ENCODE assay signal across 19 cellular contexts in genomic region chr18:59085797-59086196, GRCh38. TPM values are rescaled to one million over a fixed set of nuclear protein-coding genes. Genes with fewer than 3 reads are reported as not detected.
A peak's percentile ranks its signal among the peaks of the same experiment; 100 is the strongest.
DNase-seq lines count a peak whose midpoint lies in the region; TF ChIP-seq lines count a peak whose summit lies in the region.
"Had no signal": no experiment of that assay in that cellular context is flagged by ENCODE, and none has a peak within 500 bp of the region (broad histone marks: within the 10 kb centered on the region; RNA-seq: fewer than 3 reads in every experiment).

No MANE protein-coding gene starts in this region.

- H3K4me3 Mint-ChIP-seq in activated T-cell treated with anti-CD3 and anti-CD28 coated beads, Interleukin-2, amount 50 U/mL, for 24 hours, result no peak overlapping the region
- no peak overlapping the region for H3K4me3 Mint-ChIP-seq in activated CD4-positive, alpha-beta memory T cell treated with anti-CD3 and anti-CD28 coated beads, Interleukin-2, amount 10 ng/mL, durations not matched to agents 7 days and 5 days
- H3K4me3 Mint-ChIP-seq: dendritic cell treated with granulocyte-macrophage colony-stimulating factor and Interleukin-4, amounts not matched to agents 40 ng/mL and 50 ng/mL, for 4 days had no signal

- H3K27ac Mint-ChIP-seq in activated T-cell treated with anti-CD3 and anti-CD28 coated beads, Interleukin-2, amount 50 U/mL, for 24 hours, result no peak overlapping the region
- no peak overlapping the region for H3K27ac Mint-ChIP-seq in activated CD4-positive, alpha-beta memory T cell treated with anti-CD3 and anti-CD28 coated beads, Interleukin-2, amount 10 ng/mL, durations not matched to agents 7 days and 5 days
- H3K27ac Mint-ChIP-seq: dendritic cell treated with granulocyte-macrophage colony-stimulating factor and Interleukin-4, amounts not matched to agents 40 ng/mL and 50 ng/mL, for 4 days had no signal

- TF ChIP-seq CTCF in VCaP (conservative IDR thresholded peaks at IDR 0.05), result no peak
- TF ChIP-seq CTCF in fibroblast of the aortic adventitia (IDR thresholded peaks at IDR 0.05; ENCODE audit: insufficient read depth, low read length), result no peak

- DNase-seq in ACHN (peak; percentile 39), HS-5 (ENCODE audit: low read depth) (peak; percentile 15), fibroblast of the aortic adventitia (ENCODE audit: low read depth) (peak; percentile 69), G401 (ENCODE audit: low spot score) (no peak), DMS 273 treated with DMSO at 0.1 percent for 48 hours (lab: John Stamatoyannopoulos, UW) (no peak)
- DNase-seq in activated T-cell treated with anti-CD3 and anti-CD28 coated beads, Interleukin-2, amount 50 U/mL, for 24 hours, result no peak
- DNase-seq in activated CD4-positive, alpha-beta memory T cell treated with anti-CD3 and anti-CD28 coated beads, Interleukin-2, amount 10 ng/mL, durations not matched to agents 7 days and 5 days, result no peak
- DNase-seq: activated effector memory CD4-positive, alpha-beta T cell treated with anti-CD3 and anti-CD28 coated beads, Interleukin-2, amount 50 U/mL, for 16 hours; body of pancreas; Caco-2; hippocampal formation; left cardiac atrium; sigmoid colon; stimulated activated CD4-positive, alpha-beta T cell treated with anti-CD3 and anti-CD28 coated beads, Interleukin-2, amount 100 ng/mL, for 48 hours; T-helper 2 cell had no signal

- CTCF ChIA-PET in activated CD4-positive, alpha-beta memory T cell treated with anti-CD3 and anti-CD28 coated beads, Interleukin-2, amount 10 ng/mL, durations not matched to agents 7 days and 5 days (lab: Charles Lee), result interaction anchor here (1.6 to 2.6 kb wide), 4 partner anchors 13 to 317 kb away, joined by 5 to 19 read pairs (median 11); no protein-coding TSS in a partner anchor

- in situ Hi-C loops in ACHN (cut with HindIII; ENCODE audit: low pct_ligation_motif_present, low pct_unique_long_range_greater_than_20kb, low sequenced_read_pairs), result no loop called here
- in situ Hi-C loops in G401 (cut with HindIII; ENCODE audit: low sequenced_read_pairs), result no loop called here

- no peaks in the 10 kb centered on the region for H3K9me3 Mint-ChIP-seq in activated T-cell treated with anti-CD3 and anti-CD28 coated beads, Interleukin-2, amount 50 U/mL, for 24 hours
- no peaks in the 10 kb centered on the region for H3K9me3 Mint-ChIP-seq in activated CD4-positive, alpha-beta memory T cell treated with anti-CD3 and anti-CD28 coated beads, Interleukin-2, amount 10 ng/mL, durations not matched to agents 7 days and 5 days
- H3K9me3 Mint-ChIP-seq: dendritic cell treated with granulocyte-macrophage colony-stimulating factor and Interleukin-4, amounts not matched to agents 40 ng/mL and 50 ng/mL, for 4 days had no signal

- H3K36me3 Mint-ChIP-seq in activated T-cell treated with anti-CD3 and anti-CD28 coated beads, Interleukin-2, amount 50 U/mL, for 24 hours (ENCODE audit: low read depth), result no peaks in the 10 kb centered on the region
- H3K36me3 Mint-ChIP-seq in activated CD4-positive, alpha-beta memory T cell treated with anti-CD3 and anti-CD28 coated beads, Interleukin-2, amount 10 ng/mL, durations not matched to agents 7 days and 5 days (ENCODE audit: low read depth), result no peaks in the 10 kb centered on the region

- H3K27me3 Mint-ChIP-seq in activated T-cell treated with anti-CD3 and anti-CD28 coated beads, Interleukin-2, amount 50 U/mL, for 24 hours, result peaks cover 25% of the 10 kb centered on the region
- peaks cover 18% of the 10 kb centered on the region for H3K27me3 Mint-ChIP-seq in activated CD4-positive, alpha-beta memory T cell treated with anti-CD3 and anti-CD28 coated beads, Interleukin-2, amount 10 ng/mL, durations not matched to agents 7 days and 5 days

- POLR2A ChIA-PET in activated CD4-positive, alpha-beta memory T cell treated with anti-CD3 and anti-CD28 coated beads, Interleukin-2, amount 10 ng/mL, durations not matched to agents 7 days and 5 days (lab: Charles Lee), result no interaction called here

- H3K27ac ChIP-seq in VCaP, result peak overlapping the region; percentile 14; the same call in 1 of the 2 replicates
- H3K27ac ChIP-seq: body of pancreas, sigmoid colon, suprapubic skin had no signal

- H3K4me3 ChIP-seq in fibroblast of the aortic adventitia (ENCODE audit: low read depth, low read length), result no peak overlapping the region
- H3K4me3 ChIP-seq: body of pancreas, K562, sigmoid colon, suprapubic skin had no signal

- peaks cover 11% of the 10 kb centered on the region for H3K4me1 Mint-ChIP-seq in activated T-cell treated with anti-CD3 and anti-CD28 coated beads, Interleukin-2, amount 50 U/mL, for 24 hours (ENCODE audit: low read depth)
- peaks cover 4% of the 10 kb centered on the region for H3K4me1 Mint-ChIP-seq in activated CD4-positive, alpha-beta memory T cell treated with anti-CD3 and anti-CD28 coated beads, Interleukin-2, amount 10 ng/mL, durations not matched to agents 7 days and 5 days

RNA-seq across cellular contexts. Expression of gene SEC11C, which starts 53.9 kb away (rescaled TPM):
- total RNA-seq in fibroblast of the aortic adventitia (ENCODE audit: low replicate concordance), result 8.8 and 13.2 TPM in 2 replicates
- total RNA-seq in G401 (2014; rRNA removed; shearing (Covaris generic)), result 40.4 and 62.7 TPM in 2 replicates
- total RNA-seq in activated CD4-positive, alpha-beta memory T cell treated with anti-CD3 and anti-CD28 coated beads, Interleukin-2, amount 10 ng/mL, durations not matched to agents 7 days and 5 days, result 100 to 1,000 TPM; 119 to 129 TPM

Comparison
In these comparisons a context has a peak if more than half of its experiments do, and no peak if none do; other contexts are left out.
1. DNase-seq: peak in ACHN (single experiment), HS-5 (single experiment) and fibroblast of the aortic adventitia (single experiment); none in G401 (single experiment), activated T-cell treated with anti-CD3 and anti-CD28 coated beads, Interleukin-2, amount 50 U/mL, for 24 hours (single experiment), DMS 273 treated with DMSO at 0.1 percent for 48 hours (single experiment) and activated CD4-positive, alpha-beta memory T cell treated with anti-CD3 and anti-CD28 coated beads, Interleukin-2, amount 10 ng/mL, durations not matched to agents 7 days and 5 days (single experiment).